In genomic region chr11:36352919-36353318, GRCh38 we compare ENCODE assay signal across 13 cellular contexts.
DNase-seq lines count a peak whose midpoint lies in the region; ATAC-seq and TF ChIP-seq lines count a peak whose summit lies in the region.
"Had no signal": no experiment of that assay in that cellular context is flagged by ENCODE, and none has a peak within 500 bp of the region (broad histone marks: within the 10 kb centered on the region; RNA-seq: fewer than 3 reads in every experiment).

No MANE protein-coding gene starts in this region.

- no peak for TF ChIP-seq CTCF in GM13976 (IDR thresholded peaks at IDR 0.05; ENCODE audit: borderline replicate concordance, control extremely low read depth, extremely low read depth, insufficient read depth, missing control alignments)

- peak overlapping the region; percentile 39 for H3K27ac Mint-ChIP-seq in activated naive CD4-positive, alpha-beta T cell treated with anti-CD3 and anti-CD28 coated beads, Interleukin-2, amount 10 ng/mL, durations not matched to agents 7 days and 5 days
- H3K27ac Mint-ChIP-seq: nephron had no signal

- in situ Hi-C loops in GM13976 (cut with MboI; ENCODE audit: low sequenced_read_pairs, unreplicated experiment), result no loop called here

- ATAC-seq in GM18873 (IDR thresholded peaks at IDR 0.05; ENCODE audit: low FRiP score, unreplicated experiment) (no peak), GM19395 (IDR thresholded peaks at IDR 0.05; ENCODE audit: unreplicated experiment) (no peak)
- ATAC-seq: PC-3 had no signal

- no peaks in the 10 kb centered on the region for H3K36me3 Mint-ChIP-seq in activated naive CD4-positive, alpha-beta T cell treated with anti-CD3 and anti-CD28 coated beads, Interleukin-2, amount 10 ng/mL, durations not matched to agents 7 days and 5 days

- H3K9me3 Mint-ChIP-seq in activated naive CD4-positive, alpha-beta T cell treated with anti-CD3 and anti-CD28 coated beads, Interleukin-2, amount 10 ng/mL, durations not matched to agents 7 days and 5 days, result no peaks in the 10 kb centered on the region
- H3K9me3 Mint-ChIP-seq: nephron had no signal

- DNase-seq in MV-4-11 (lab: John Stamatoyannopoulos, UW) (peak; percentile 15), ecto neural progenitor cell (ENCODE audit: low spot score) (no peak), GM13976 (ENCODE audit: low spot score) (no peak)
- DNase-seq in activated CD4-positive, alpha-beta T cell treated with anti-CD3 and anti-CD28 coated beads for 4 hours, result peak; percentile 43 to 51
- peak; percentile 75 for DNase-seq in activated naive CD4-positive, alpha-beta T cell treated with anti-CD3 and anti-CD28 coated beads, Interleukin-2, amount 10 ng/mL, durations not matched to agents 7 days and 5 days
- peak; percentile 34 for DNase-seq in stimulated activated CD8-positive, alpha-beta memory T cell treated with anti-CD3 and anti-CD28 coated beads, Interleukin-12 subunit alpha, Interleukin-12 subunit beta, amount 100 ng/mL, for 4 hours (ENCODE audit: low read depth)
- DNase-seq: Calu3, islet precursor cell, NCI-H1694 treated with DMSO at 0.1 percent for 48 hours, PC-3 had no signal

- H3K27me3 Mint-ChIP-seq in activated naive CD4-positive, alpha-beta T cell treated with anti-CD3 and anti-CD28 coated beads, Interleukin-2, amount 10 ng/mL, durations not matched to agents 7 days and 5 days, result peaks cover 15% of the 10 kb centered on the region

- CTCF ChIA-PET in activated naive CD4-positive, alpha-beta T cell treated with anti-CD3 and anti-CD28 coated beads, Interleukin-2, amount 10 ng/mL, durations not matched to agents 7 days and 5 days (lab: Charles Lee), result interaction anchor here (0.7 to 4.4 kb wide), 25 partner anchors 8 to 395 kb away, joined by 3 to 75 read pairs (median 5); partner anchors contain the start of gene PRR5L

- no peak overlapping the region for H3K4me3 Mint-ChIP-seq in activated naive CD4-positive, alpha-beta T cell treated with anti-CD3 and anti-CD28 coated beads, Interleukin-2, amount 10 ng/mL, durations not matched to agents 7 days and 5 days
- H3K4me3 Mint-ChIP-seq: nephron had no signal

- peaks cover 46% of the 10 kb centered on the region for H3K4me1 Mint-ChIP-seq in activated naive CD4-positive, alpha-beta T cell treated with anti-CD3 and anti-CD28 coated beads, Interleukin-2, amount 10 ng/mL, durations not matched to agents 7 days and 5 days

Comparison
In these comparisons a context has a peak if more than half of its experiments do, and no peak if none do; other contexts are left out.
1. DNase-seq: peak in MV-4-11 (single experiment), activated CD4-positive, alpha-beta T cell treated with anti-CD3 and anti-CD28 coated beads for 4 hours (2 of 2), activated naive CD4-positive, alpha-beta T cell treated with anti-CD3 and anti-CD28 coated beads, Interleukin-2, amount 10 ng/mL, durations not matched to agents 7 days and 5 days (single experiment) and stimulated activated CD8-positive, alpha-beta memory T cell treated with anti-CD3 and anti-CD28 coated beads, Interleukin-12 subunit alpha, Interleukin-12 subunit beta, amount 100 ng/mL, for 4 hours (single experiment); none in ecto neural progenitor cell (single experiment) and GM13976 (single experiment).